Comparison of ENCODE assay signal across 8 cellular contexts in the genomic region with DNA sequence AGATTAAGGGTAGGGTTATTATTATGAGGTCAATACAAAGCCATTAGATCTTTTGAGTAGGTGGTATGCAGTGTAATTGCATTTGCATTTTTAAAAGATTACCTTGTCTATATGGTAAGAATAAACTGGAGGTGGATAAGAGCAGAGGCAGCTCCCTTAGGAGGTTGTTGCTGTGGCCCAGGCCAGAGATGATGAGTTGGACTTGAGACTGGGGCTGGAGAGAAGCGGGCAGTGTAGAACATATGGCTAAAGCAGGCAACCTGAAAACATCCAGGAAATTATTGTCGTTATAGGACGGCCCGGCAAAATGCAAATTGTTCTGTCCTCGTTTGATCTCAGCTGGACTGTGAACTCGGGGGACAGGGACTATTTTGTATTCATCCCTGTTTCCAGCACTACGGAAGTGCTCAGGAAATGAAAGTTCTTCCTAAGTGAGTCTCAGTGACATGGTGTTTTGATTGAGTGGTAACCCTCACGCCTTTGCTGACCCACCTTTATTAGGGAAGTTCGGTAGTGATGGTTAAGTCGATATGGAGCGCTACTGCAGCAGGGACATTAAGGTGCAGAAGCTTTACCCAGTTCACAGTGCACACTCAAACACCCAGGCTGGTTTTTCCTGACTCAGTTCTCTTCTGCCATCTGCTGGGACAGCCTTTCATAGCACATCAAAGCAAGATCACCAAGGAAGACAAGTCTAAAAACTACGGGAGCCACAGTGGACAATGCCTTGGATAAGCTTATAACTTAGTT. TPM values are rescaled to one million over a fixed set of nuclear protein-coding genes. Genes with fewer than 3 reads are reported as not detected.
DNase-seq lines count a peak whose midpoint lies in the region; ATAC-seq, FAIRE-seq and TF ChIP-seq lines count a peak whose summit lies in the region.

No MANE protein-coding gene starts in this region.

- no peak overlapping the region for H3K27ac Mint-ChIP-seq in CD4-positive, CD25-positive, alpha-beta regulatory T cell
- no peak overlapping the region for H3K27ac Mint-ChIP-seq in activated CD8-positive, alpha-beta T cell treated with anti-CD3 and anti-CD28 coated beads, Interleukin-2, amount 10 ng/mL, durations not matched to agents 7 days and 5 days
- H3K27ac Mint-ChIP-seq in nephron, result no peak overlapping the region

- peaks cover 8% of the 10 kb centered on the region for H3K4me1 ChIP-seq in CD4-positive, CD25-positive, alpha-beta regulatory T cell (ENCODE audit: control insufficient read depth, insufficient read depth, low read length, poor library complexity, severe bottlenecking)
- H3K4me1 ChIP-seq in esophagus squamous epithelium (peaks cover 0 to 11% (median 0%) of the 10 kb centered on the region in 3 donors), upper lobe of left lung (peaks cover 0 to 10% (median 5%) of the 10 kb centered on the region in 4 donors)

- no peak overlapping the region for H3K27ac ChIP-seq in CD4-positive, CD25-positive, alpha-beta regulatory T cell (ENCODE audit: insufficient read depth, low read length, poor library complexity, severe bottlenecking)
- H3K27ac ChIP-seq in esophagus squamous epithelium (no peak overlapping the region), upper lobe of left lung (no peak overlapping the region)

- ATAC-seq in CD4-positive, CD25-positive, alpha-beta regulatory T cell (ENCODE audit: low read depth in 2 of 2), result peak; percentile 73 to 78
- peak; percentile 70 for ATAC-seq in HG03565 (IDR thresholded peaks at IDR 0.05; ENCODE audit: unreplicated experiment)
- ATAC-seq in activated CD8-positive, alpha-beta T cell treated with anti-CD3 and anti-CD28 coated beads, Interleukin-2, amount 10 ng/mL, durations not matched to agents 7 days and 5 days, result peak; percentile 90
- peak; percentile 73 to 88 for ATAC-seq in upper lobe of left lung (ENCODE audit: low FRiP score in 2 of 2)

- peaks cover 35% of the 10 kb centered on the region for H3K27me3 Mint-ChIP-seq in CD4-positive, CD25-positive, alpha-beta regulatory T cell
- H3K27me3 Mint-ChIP-seq in activated CD8-positive, alpha-beta T cell treated with anti-CD3 and anti-CD28 coated beads, Interleukin-2, amount 10 ng/mL, durations not matched to agents 7 days and 5 days (ENCODE audit: low read depth), result peaks cover 35% of the 10 kb centered on the region
- H3K27me3 Mint-ChIP-seq in nephron (ENCODE audit: low read depth), result peaks cover 39% of the 10 kb centered on the region

- no peak for TF ChIP-seq EP300 in upper lobe of left lung (IDR thresholded peaks at IDR 0.05)

- intact Hi-C loops in esophagus squamous epithelium (cut with DNase I), result no loop called here

- DNase-seq in CD4-positive, CD25-positive, alpha-beta regulatory T cell, result peak; percentile 33 to 75 (median 60)
- DNase-seq in GM19239 (ENCODE audit: insufficient read length, low spot score) (peak; percentile 18), NCI-H748 treated with DMSO at 0.1 percent for 48 hours (lab: John Stamatoyannopoulos, UW) (peak; percentile 22), esophagus squamous epithelium (lab: John Stamatoyannopoulos, UW) (no peak), upper lobe of left lung (peak in 1 of 2 donors; percentile 56)
- peak; percentile 79 for DNase-seq in activated CD8-positive, alpha-beta T cell treated with anti-CD3 and anti-CD28 coated beads, Interleukin-2, amount 10 ng/mL, durations not matched to agents 7 days and 5 days

- CTCF ChIA-PET in activated CD8-positive, alpha-beta T cell treated with anti-CD3 and anti-CD28 coated beads, Interleukin-2, amount 10 ng/mL, durations not matched to agents 7 days and 5 days (lab: Charles Lee), result interaction anchor here (1.0 to 4.0 kb wide), 13 partner anchors 17 to 223 kb away, joined by 3 to 21 read pairs (median 5); a partner anchor contains a TSS

- TF ChIP-seq POLR2A in esophagus squamous epithelium (IDR thresholded peaks at IDR 0.05) (no peak), upper lobe of left lung (IDR thresholded peaks at IDR 0.05) (no peak)

- no peaks in the 10 kb centered on the region for H3K36me3 Mint-ChIP-seq in CD4-positive, CD25-positive, alpha-beta regulatory T cell
- H3K36me3 Mint-ChIP-seq in activated CD8-positive, alpha-beta T cell treated with anti-CD3 and anti-CD28 coated beads, Interleukin-2, amount 10 ng/mL, durations not matched to agents 7 days and 5 days (ENCODE audit: low read depth), result no peaks in the 10 kb centered on the region
- no peaks in the 10 kb centered on the region for H3K36me3 Mint-ChIP-seq in nephron (ENCODE audit: low read depth)

- no peak overlapping the region for H3K4me3 Mint-ChIP-seq in CD4-positive, CD25-positive, alpha-beta regulatory T cell
- no peak overlapping the region for H3K4me3 Mint-ChIP-seq in activated CD8-positive, alpha-beta T cell treated with anti-CD3 and anti-CD28 coated beads, Interleukin-2, amount 10 ng/mL, durations not matched to agents 7 days and 5 days
- no peak overlapping the region for H3K4me3 Mint-ChIP-seq in nephron

- no peak overlapping the region for H3K4me3 ChIP-seq in CD4-positive, CD25-positive, alpha-beta regulatory T cell (ENCODE audit: low read depth, low read length)
- H3K4me3 ChIP-seq in esophagus squamous epithelium, result no peak overlapping the region
- H3K4me3 ChIP-seq in upper lobe of left lung, result no peak overlapping the region

- no peaks in the 10 kb centered on the region for H3K9me3 Mint-ChIP-seq in CD4-positive, CD25-positive, alpha-beta regulatory T cell
- no peaks in the 10 kb centered on the region for H3K9me3 Mint-ChIP-seq in activated CD8-positive, alpha-beta T cell treated with anti-CD3 and anti-CD28 coated beads, Interleukin-2, amount 10 ng/mL, durations not matched to agents 7 days and 5 days (ENCODE audit: insufficient read depth)
- peaks cover 5% of the 10 kb centered on the region for H3K9me3 Mint-ChIP-seq in nephron

- peaks cover 4 to 25% (median 6%) of the 10 kb centered on the region in 4 donors for H3K4me1 Mint-ChIP-seq in CD4-positive, CD25-positive, alpha-beta regulatory T cell
- H3K4me1 Mint-ChIP-seq in activated CD8-positive, alpha-beta T cell treated with anti-CD3 and anti-CD28 coated beads, Interleukin-2, amount 10 ng/mL, durations not matched to agents 7 days and 5 days (ENCODE audit: low read depth), result peaks cover 27% of the 10 kb centered on the region
- no peaks in the 10 kb centered on the region for H3K4me1 Mint-ChIP-seq in nephron

- POLR2A ChIA-PET in activated CD8-positive, alpha-beta T cell treated with anti-CD3 and anti-CD28 coated beads, Interleukin-2, amount 10 ng/mL, durations not matched to agents 7 days and 5 days (lab: Charles Lee), result interaction anchor here (1.2 kb wide), 1 partner anchor 93 kb away, joined by 3 read pairs; no protein-coding TSS in a partner anchor

- no peaks in the 10 kb centered on the region for H3K9me3 ChIP-seq in CD4-positive, CD25-positive, alpha-beta regulatory T cell (ENCODE audit: control insufficient read depth in 2 of 2, low read length in 2 of 2)
- H3K9me3 ChIP-seq in esophagus squamous epithelium, result no peaks in the 10 kb centered on the region
- no peaks in the 10 kb centered on the region for H3K9me3 ChIP-seq in upper lobe of left lung

- 24 to 28% methylated on average over 12 of the region's 12 CpGs for WGBS in esophagus squamous epithelium, 2 donors
- WGBS in upper lobe of left lung, 2 donors, result 19 to 27% methylated on average over 10 to 12 of the region's 12 CpGs

- H3K36me3 ChIP-seq in CD4-positive, CD25-positive, alpha-beta regulatory T cell (ENCODE audit: control insufficient read depth, insufficient read depth, low read length), result no peaks in the 10 kb centered on the region
- H3K36me3 ChIP-seq in esophagus squamous epithelium, result no peaks in the 10 kb centered on the region
- H3K36me3 ChIP-seq in upper lobe of left lung, result no peaks in the 10 kb centered on the region

- peak; percentile 79 for FAIRE-seq in GM19239 (lab: Jason Lieb, UNC)

- H3K27me3 ChIP-seq in CD4-positive, CD25-positive, alpha-beta regulatory T cell (ENCODE audit: control insufficient read depth, insufficient read depth, low read length), result peaks cover 9% of the 10 kb centered on the region
- peaks cover 0 to 34% (median 0%) of the 10 kb centered on the region in 4 donors for H3K27me3 ChIP-seq in esophagus squamous epithelium
- no peaks in the 10 kb centered on the region for H3K27me3 ChIP-seq in upper lobe of left lung

- TF ChIP-seq CTCF in esophagus squamous epithelium (IDR thresholded peaks at IDR 0.05) (peak in 5 of 6 experiments; percentile 44 to 67 (median 59)), nephron (IDR thresholded peaks at IDR 0.05; ENCODE audit: unreplicated experiment in 3 of 3) (peak; percentile 62 to 70 (median 64)), upper lobe of left lung (IDR thresholded peaks at IDR 0.05) (peak in 5 of 6 experiments; percentile 32 to 64 (median 60))

RNA-seq across cellular contexts. Expression of a gene that starts 27.2 kb away (rescaled TPM):
- 22.2 TPM for total RNA-seq in CD4-positive, CD25-positive, alpha-beta regulatory T cell
- 10 to 100 TPM in 1 of 4 donors, 1 to 10 TPM in 3; 5.5 to 13.1 (median 8.5) TPM for polyA plus RNA-seq in CD4-positive, CD25-positive, alpha-beta regulatory T cell
- 10 to 100 TPM; 16.6 to 21.2 TPM for total RNA-seq in activated CD8-positive, alpha-beta T cell treated with anti-CD3 and anti-CD28 coated beads, Interleukin-2, amount 10 ng/mL, durations not matched to agents 7 days and 5 days
- 1 to 10 TPM; 3.3 to 9.0 (median 8.1) TPM for total RNA-seq in esophagus squamous epithelium
- 10 to 100 TPM in 4 of 6 donors, 1 to 10 TPM in 2; 9.2 to 20.2 (median 14.8) TPM for total RNA-seq in upper lobe of left lung

RNA-seq across cellular contexts. Expression of a gene that starts 50.5 kb away (rescaled TPM):
- total RNA-seq in CD4-positive, CD25-positive, alpha-beta regulatory T cell, result not detected
- polyA plus RNA-seq in CD4-positive, CD25-positive, alpha-beta regulatory T cell, result under 1 TPM in 1 of 4 donors, not detected in 3; 0.06 TPM
- not detected for total RNA-seq in activated CD8-positive, alpha-beta T cell treated with anti-CD3 and anti-CD28 coated beads, Interleukin-2, amount 10 ng/mL, durations not matched to agents 7 days and 5 days
- total RNA-seq in esophagus squamous epithelium (under 1 TPM in 3 of 4 donors, not detected in 1; 0.04 to 0.95 (median 0.59) TPM), upper lobe of left lung (1 to 10 TPM in 1 of 6 donors, under 1 TPM in 3, not detected in 2; 0.40 to 1.4 (median 0.62) TPM)

RNA-seq across cellular contexts. Expression of a gene that starts 55.2 kb away (rescaled TPM):
- 63.8 TPM for total RNA-seq in CD4-positive, CD25-positive, alpha-beta regulatory T cell
- polyA plus RNA-seq in CD4-positive, CD25-positive, alpha-beta regulatory T cell, result 10 to 100 TPM in 1 of 4 donors, 1 to 10 TPM in 3; 2.7 to 10.9 (median 7.5) TPM
- total RNA-seq in activated CD8-positive, alpha-beta T cell treated with anti-CD3 and anti-CD28 coated beads, Interleukin-2, amount 10 ng/mL, durations not matched to agents 7 days and 5 days, result 100 to 1,000 TPM; 180 to 189 TPM
- total RNA-seq in esophagus squamous epithelium (100 to 1,000 TPM in 1 of 4 donors, 10 to 100 TPM in 3; 49.6 to 100 (median 58.4) TPM), upper lobe of left lung (10 to 100 TPM in 3 of 6 donors, 1 to 10 TPM in 3; 4.1 to 20.0 (median 10.7) TPM)
